In the genomic region with DNA sequence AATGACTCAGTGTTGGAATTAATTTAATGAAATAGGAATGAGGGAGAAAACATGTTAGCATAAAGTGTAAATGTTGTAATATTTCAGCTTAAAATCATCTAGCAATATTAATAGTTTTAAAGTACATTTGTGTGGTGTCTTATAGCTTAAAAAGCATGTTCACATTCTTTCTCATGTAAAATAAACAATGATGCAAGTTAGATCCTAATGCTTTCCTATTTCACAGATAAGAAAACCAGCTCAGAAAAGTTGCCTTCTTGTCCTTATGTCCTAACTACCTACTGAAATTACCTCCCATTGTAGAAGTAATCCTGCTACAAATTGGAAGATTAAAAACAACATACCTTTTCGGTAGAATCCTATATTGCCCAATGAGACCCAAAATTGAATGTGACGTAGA, we compare ENCODE assay signal across 19 cellular contexts. TPM values are rescaled to one million over a fixed set of nuclear protein-coding genes. Genes with fewer than 3 reads are reported as not detected.
DNase-seq lines count a peak whose midpoint lies in the region; ATAC-seq, FAIRE-seq and TF ChIP-seq lines count a peak whose summit lies in the region.
"Had no signal": no experiment of that assay in that cellular context is flagged by ENCODE, and none has a peak within 500 bp of the region (broad histone marks: within the 10 kb centered on the region; RNA-seq: fewer than 3 reads in every experiment).

No MANE protein-coding gene starts in this region.

- no peak overlapping the region for H3K23ac ChIP-seq in IMR-90 (ENCODE audit: low read depth, low read length)

- H3F3A ChIP-seq in neural progenitor cell (ENCODE audit: low read depth) = no peaks in the 10 kb centered on the region

- H3K36me3 ChIP-seq in IMR-90 (ENCODE audit: control insufficient read depth, insufficient read depth, low read length) (no peaks in the 10 kb centered on the region), K562 (ENCODE audit: control insufficient read depth, insufficient read depth, low read length) (no peaks in the 10 kb centered on the region), neural progenitor cell (no peaks in the 10 kb centered on the region)

- CTCF ChIA-PET in IMR-90 (lab: Yijun Ruan, JAX) = interaction anchor here (0.7 kb wide), 1 partner anchor 10 kb away, joined by 3 read pairs; no protein-coding TSS in a partner anchor
- CTCF ChIA-PET in K562 (lab: Yijun Ruan, JAX; ENCODE audit: low intra/inter-chr PET ratio) = no interaction called here

- H3K4me3 ChIP-seq in IMR-90 (ENCODE audit: insufficient read depth, low read depth, low read length) = no peak overlapping the region
- H3K4me3 ChIP-seq in K562 = no peak overlapping the region
- no peak overlapping the region for H3K4me3 ChIP-seq in fibroblast of the aortic adventitia (ENCODE audit: low read depth, low read length)
- H3K4me3 ChIP-seq in neural progenitor cell = no peak overlapping the region
- H3K4me3 ChIP-seq: GM23248 had no signal

- peaks cover 2% of the 10 kb centered on the region; the same call in 1 of the 2 replicates for H3K9me3 ChIP-seq in IMR-90 (ENCODE audit: control insufficient read depth, insufficient read depth, low read length)
- no peaks in the 10 kb centered on the region for H3K9me3 ChIP-seq in K562 (replicated peaks; ENCODE audit: control insufficient read depth, insufficient read depth, low read depth, low read length)
- no peaks in the 10 kb centered on the region for H3K9me3 ChIP-seq in neural progenitor cell (ENCODE audit: low read depth)

- no peak for TF ChIP-seq EP300 in K562 (IDR thresholded peaks at IDR 0.05; ENCODE audit: low read length)

- no peak overlapping the region for H4K8ac ChIP-seq in IMR-90 (ENCODE audit: low read depth in 2 of 2, low read length in 2 of 2)

- H3K9ac ChIP-seq in IMR-90 (ENCODE audit: low read depth, low read length) = no peak overlapping the region
- H3K9ac ChIP-seq in K562 (ENCODE audit: insufficient read depth in 1 of 2, low read depth in 2 of 2, low read length in 2 of 2) = no peak overlapping the region
- no peak overlapping the region for H3K9ac ChIP-seq in neural progenitor cell
- H3K9ac ChIP-seq: GM23248 had no signal

- no peak overlapping the region for H3K14ac ChIP-seq in IMR-90 (replicated peaks; ENCODE audit: low read depth, low read length)

- 0 out of 2 replicates have a peak, but pooled peaks have one; percentile 37 for ATAC-seq in IMR-90 (ENCODE audit: low read depth)
- ATAC-seq in K562 = no peak
- no peak for ATAC-seq in GM19467 (IDR thresholded peaks at IDR 0.05; ENCODE audit: unreplicated experiment)

- in situ Hi-C loops in IMR-90 (cut with MboI; ENCODE audit: low sequenced_read_pairs) (no loop called here), K562 (cut with MboI) (no loop called here)

- no peaks in the 10 kb centered on the region for H3K79me2 ChIP-seq in K562 (ENCODE audit: control insufficient read depth, insufficient read depth, low read length)
- H3K79me2 ChIP-seq in neural progenitor cell (ENCODE audit: low read depth) = no peaks in the 10 kb centered on the region

- FAIRE-seq in D721Med (lab: Jason Lieb, UNC) (peak; percentile 66), K562 (lab: Jason Lieb, UNC) (no peak)
- FAIRE-seq: GM12892, H1 had no signal

- H3K27ac Mint-ChIP-seq in neural progenitor cell = no peak overlapping the region
- H3K27ac Mint-ChIP-seq: CD4-positive, alpha-beta memory T cell had no signal

- TF ChIP-seq RAD21 in IMR-90 (IDR thresholded peaks at IDR 0.05; ENCODE audit: low read length) = no peak
- no peak for TF ChIP-seq RAD21 in K562 (CRISPR knock-in tag; conservative IDR thresholded peaks at IDR 0.05 in 1 of 2, IDR thresholded peaks at IDR 0.05 in 1 of 2)

- no peak overlapping the region for H4K91ac ChIP-seq in IMR-90 (ENCODE audit: insufficient read depth, low read depth, low read length)

- H3K56ac ChIP-seq in IMR-90 (ENCODE audit: extremely low read depth, insufficient read depth, low read length) = no peak overlapping the region

- no peak overlapping the region for H2BK20ac ChIP-seq in IMR-90 (ENCODE audit: low read depth, low read length)

- WGBS in IMR-90 (ENCODE audit: extremely low coverage in 2 of 2, insufficient read length in 1 of 2), 2 experiments = no CpG with 5 or more reads among the region's 2 CpGs
- WGBS in K562 (ENCODE audit: insufficient coverage, low coverage, missing lambda C conversion rate) = 82% methylated on average over 2 of the region's 2 CpGs

- H3K18ac ChIP-seq in IMR-90 (ENCODE audit: low read depth, low read length) = no peak overlapping the region

- no peak overlapping the region for H3K4me3 Mint-ChIP-seq in neural progenitor cell
- H3K4me3 Mint-ChIP-seq: CD4-positive, alpha-beta memory T cell had no signal

- H4K20me1 ChIP-seq in IMR-90 (ENCODE audit: insufficient read depth, low read length) = no peaks in the 10 kb centered on the region
- H4K20me1 ChIP-seq in K562 (replicated peaks; ENCODE audit: control insufficient read depth, insufficient read depth, low read length) = no peaks in the 10 kb centered on the region
- H4K20me1 ChIP-seq in neural progenitor cell (ENCODE audit: low read depth) = no peaks in the 10 kb centered on the region

- H2AFZ ChIP-seq in IMR-90 (replicated peaks; ENCODE audit: low read length, poor library complexity) = no peak overlapping the region
- H2AFZ ChIP-seq in K562 (ENCODE audit: low read depth, low read length) = peak overlapping the region; percentile 67
- H2AFZ ChIP-seq in neural progenitor cell (replicated peaks) = no peak overlapping the region
- H2AFZ ChIP-seq: GM23248 had no signal

- H3K9me3 Mint-ChIP-seq in neural progenitor cell = peaks cover 3% of the 10 kb centered on the region

- H3K27ac ChIP-seq in IMR-90 (ENCODE audit: insufficient read depth, low read length) (no peak overlapping the region), K562 (ENCODE audit: extremely low read depth, low read depth, low read length) (no peak overlapping the region), neural progenitor cell (no peak overlapping the region)
- H3K27ac ChIP-seq: GM23248 had no signal

- TF ChIP-seq POLR2A in IMR-90 (IDR thresholded peaks at IDR 0.05; ENCODE audit: low read depth, low read length) = no peak
- TF ChIP-seq POLR2A in K562 (conservative IDR thresholded peaks at IDR 0.05) = no peak

- H4K5ac ChIP-seq in IMR-90 (ENCODE audit: low read depth, low read length) = no peak overlapping the region

- no peak overlapping the region for H2AK9ac ChIP-seq in IMR-90 (replicated peaks; ENCODE audit: low read depth, low read length, poor library complexity)

- no peaks in the 10 kb centered on the region for H3K36me3 Mint-ChIP-seq in neural progenitor cell
- H3K36me3 Mint-ChIP-seq: CD4-positive, alpha-beta memory T cell had no signal

- TF ChIP-seq CTCF in D721Med (IDR thresholded peaks at IDR 0.05; ENCODE audit: insufficient read depth, missing control alignments) = no peak
- TF ChIP-seq CTCF in IMR-90 (conservative IDR thresholded peaks at IDR 0.05; ENCODE audit: low read depth, low read length) = no peak
- TF ChIP-seq CTCF in K562 (IDR thresholded peaks at IDR 0.05 in 2 of 3, conservative IDR thresholded peaks at IDR 0.05 in 1 of 3; ENCODE audit: insufficient read depth in 2 of 3, low read depth in 1 of 3, low read length in 3 of 3) = no peak
- no peak for TF ChIP-seq CTCF in fibroblast of the aortic adventitia (IDR thresholded peaks at IDR 0.05; ENCODE audit: insufficient read depth, low read length)
- TF ChIP-seq CTCF in neural progenitor cell (IDR thresholded peaks at IDR 0.05) = no peak

- no peaks in the 10 kb centered on the region for H3K27me3 ChIP-seq in IMR-90 (ENCODE audit: control insufficient read depth, insufficient read depth, low read length)
- no peaks in the 10 kb centered on the region for H3K27me3 ChIP-seq in K562 (ENCODE audit: control insufficient read depth in 2 of 2, insufficient read depth in 2 of 2, low read length in 2 of 2)
- no peaks in the 10 kb centered on the region for H3K27me3 ChIP-seq in neural progenitor cell

- dilution Hi-C loops in IMR-90 (cut with HindIII; ENCODE audit: low sequenced_read_pairs, unreplicated experiment) = no loop called here

- no peak overlapping the region for H3K4me2 ChIP-seq in IMR-90 (ENCODE audit: low read depth, low read length)
- no peak overlapping the region for H3K4me2 ChIP-seq in K562 (ENCODE audit: insufficient read depth, low read length)
- H3K4me2 ChIP-seq in neural progenitor cell = no peak overlapping the region

- no peaks in the 10 kb centered on the region for H3K4me1 Mint-ChIP-seq in neural progenitor cell

- no peak overlapping the region for H3K4ac ChIP-seq in IMR-90 (ENCODE audit: low read depth, low read length)

- POLR2A ChIA-PET in IMR-90 (lab: Charles Lee; ENCODE audit: unreplicated experiment) = no interaction called here
- POLR2A ChIA-PET in K562 (lab: Yijun Ruan, JAX) = no interaction called here

- DNase-seq in D721Med (ENCODE audit: insufficient read length, low spot score) = no peak
- DNase-seq in IMR-90 = peak; percentile 54
- no peak for DNase-seq in K562 (ENCODE audit: extremely low read depth in 1 of 4, low spot score in 3 of 4)
- peak; percentile 33 for DNase-seq in fibroblast of the aortic adventitia (ENCODE audit: low read depth)
- no peak for DNase-seq in T-helper 1 cell
- no peak for DNase-seq in neural progenitor cell (ENCODE audit: low spot score)
- DNase-seq in NCI-H2081 (lab: John Stamatoyannopoulos, UW) = no peak
- DNase-seq: C1 segment of cervical spinal cord; Calu3; CD4-positive, alpha-beta memory T cell; COR-L47; DMS153; DND-41; GM23248; H7; HCEC 1CT had no signal

- H3K4me1 ChIP-seq in IMR-90 (ENCODE audit: control insufficient read depth, insufficient read depth, low read length) (no peaks in the 10 kb centered on the region), K562 (replicated peaks in 1 of 2; ENCODE audit: control insufficient read depth in 2 of 2, insufficient read depth in 2 of 2, low read length in 2 of 2) (peaks cover 0 to 8% of the 10 kb centered on the region in 2 experiments; a peak in 4 of 5 replicates), neural progenitor cell (no peaks in the 10 kb centered on the region)

- BruUV-seq in IMR-90 (replicated peaks; lab: Mats Ljungman, UMichigan) (no TSS peak), K562 (replicated peaks; lab: Mats Ljungman, UMichigan) (no TSS peak)

- H3K79me1 ChIP-seq in IMR-90 (ENCODE audit: low read depth in 1 of 2, low read length in 2 of 2) = no peaks in the 10 kb centered on the region

- intact Hi-C loops in IMR-90 (cut with micrococcal nuclease) = no loop called here
- intact Hi-C loops in K562 (cut with micrococcal nuclease) = no loop called here

- H2BK5ac ChIP-seq in IMR-90 (ENCODE audit: low read depth, low read length, poor library complexity, severe bottlenecking) = no peak overlapping the region

- H2AK5ac ChIP-seq in IMR-90 (ENCODE audit: low read depth, low read length) = no peak overlapping the region

- no peak overlapping the region for H2BK120ac ChIP-seq in IMR-90 (ENCODE audit: low read depth, low read length)

- no peaks in the 10 kb centered on the region for H3K9me1 ChIP-seq in IMR-90 (ENCODE audit: insufficient read depth, low read length)
- no peaks in the 10 kb centered on the region for H3K9me1 ChIP-seq in K562 (ENCODE audit: control insufficient read depth, insufficient read depth, low read length)

- no peaks in the 10 kb centered on the region for H3K27me3 Mint-ChIP-seq in neural progenitor cell (ENCODE audit: insufficient read depth, low read depth)

- no peak overlapping the region for H2BK15ac ChIP-seq in IMR-90 (ENCODE audit: low read depth, low read length)

RNA-seq across cellular contexts. Expression of a gene that starts 40.9 kb away (rescaled TPM):
- 5.0 and 5.7 TPM in 2 replicates for total RNA-seq in IMR-90 (2012; rRNA removed)
- 15.8 and 16.8 TPM in 2 replicates for polyA plus RNA-seq in IMR-90 (2012; rRNA removed)
- polyA plus RNA-seq in IMR-90 (2012; cell fraction: cytosol; rRNA removed) = 9.1 and 12.2 TPM in 2 replicates
- polyA plus RNA-seq in IMR-90 (2012; cell fraction: nucleus; rRNA removed; ENCODE audit: low replicate concordance) = 32.9 and 37.2 TPM in 2 replicates
- total RNA-seq in K562 (2011; cell fraction: chromatin; rRNA removed; ENCODE audit: low replicate concordance) = not detected in 2 replicates
- not detected in 2 replicates for total RNA-seq in K562 (2011; cell fraction: nucleolus; rRNA removed)
- total RNA-seq in K562 (2011; cell fraction: nucleoplasm; rRNA removed) = not detected in 2 replicates
- not detected in 2 replicates for total RNA-seq in K562 (2014; rRNA removed)
- not detected in 2 replicates for total RNA-seq in K562 (2014; rRNA removed; fragmentation: Illumina TruSeq; extraction: Trizol)
- not detected in 2 replicates for total RNA-seq in K562 (2015; rRNA removed; fragmentation: Illumina TruSeq; extraction: Trizol)
- 0.07 and 0.40 TPM in 2 replicates for total RNA-seq in K562 (2021)
- polyA plus RNA-seq in K562 (2011; rRNA removed) = not detected in 2 replicates
- polyA plus RNA-seq in K562 (2011; cell fraction: cytosol; rRNA removed) = not detected in 2 replicates
- polyA plus RNA-seq in K562 (2011; cell fraction: nucleus; rRNA removed) = not detected in 2 replicates
- not detected in 2 replicates for polyA plus RNA-seq in K562 (2012)
- not detected in 2 replicates for polyA plus RNA-seq in K562 (2014; fragmentation: Illumina TruSeq; extraction: Trizol)
- polyA plus RNA-seq in K562 (2014; fragmentation: Nextera tagmentation; extraction: Ambion mirVana) = not detected
- polyA plus RNA-seq in K562 (2014; rRNA removed) = not detected in 2 replicates
- not detected in 2 replicates for polyA minus RNA-seq in K562 (2011; rRNA and poly(A)+ RNA removed)
- not detected in 2 replicates for polyA minus RNA-seq in K562 (2011; cell fraction: cytosol; rRNA and poly(A)+ RNA removed)
- polyA minus RNA-seq in K562 (2011; cell fraction: nucleus; rRNA and poly(A)+ RNA removed) = not detected in 2 replicates
- 7.8 and 15.6 TPM in 2 replicates for total RNA-seq in fibroblast of the aortic adventitia (ENCODE audit: low replicate concordance)
- 0.03 TPM in 1 of 2 replicates, not detected in the other for total RNA-seq in neural progenitor cell (ENCODE audit: low replicate concordance)
- total RNA-seq: H1 had no signal
- polyA plus RNA-seq: H1 had no signal

Comparison
In these comparisons a context has a peak if more than half of its experiments do, and no peak if none do; other contexts are left out.
1. DNase-seq: peak in IMR-90 (single experiment) and fibroblast of the aortic adventitia (single experiment); none in D721Med (single experiment), K562 (0 of 4), T-helper 1 cell (0 of 5), neural progenitor cell (single experiment) and NCI-H2081 (0 of 2).